ENCODE assay signal across 30 cellular contexts in genomic region chr6:38432079-38432478, GRCh38.
"Had no signal": no experiment of that assay in that cellular context is flagged by ENCODE, and none has a peak within 500 bp of the region (broad histone marks: within the 10 kb centered on the region; RNA-seq: fewer than 3 reads in every experiment).

No MANE protein-coding gene starts in this region.

- H3K9me3 ChIP-seq: adrenal gland, SJSA1 had no signal

- H3K27ac Mint-ChIP-seq: activated CD8-positive, alpha-beta memory T cell treated with anti-CD3 and anti-CD28 coated beads, Interleukin-2, amount 10 ng/mL, durations not matched to agents 7 days and 5 days; activated naive CD4-positive, alpha-beta T cell treated with anti-CD3 and anti-CD28 coated beads for 36 hours; activated naive CD8-positive, alpha-beta T cell; activated T-cell treated with anti-CD3 and anti-CD28 coated beads, Interleukin-2, amount 50 U/mL, for 24 hours; activated T-helper 1 cell treated with anti-CD3 and anti-CD28 coated beads, Interleukin-12 subunit alpha, Interleukin-12 subunit beta, Interleukin-2, Interleukin-4 antibody, amounts not matched to agents 30 ng/mL and 10 ng/mL and 1 ng/mL, durations not matched to agents 14 hours and 24 hours and 36 hours; T-helper 2 cell treated with Interferon-gamma antibody and Interleukin-4, amounts not matched to agents 5 μg/mL and 100 μg/mL, for 36 hours; WTC11 had no signal

- H3K4me3 ChIP-seq: adrenal gland, SJSA1 had no signal

- H3K9me3 Mint-ChIP-seq: activated T-helper 1 cell treated with anti-CD3 and anti-CD28 coated beads, Interleukin-12 subunit alpha, Interleukin-12 subunit beta, Interleukin-2, Interleukin-4 antibody, amounts not matched to agents 30 ng/mL and 10 ng/mL and 1 ng/mL, durations not matched to agents 14 hours and 24 hours and 36 hours; T-helper 2 cell treated with Interferon-gamma antibody and Interleukin-4, amounts not matched to agents 5 μg/mL and 100 μg/mL, for 36 hours had no signal

- H3K27ac ChIP-seq: adrenal gland, RWPE1, SJSA1 had no signal

- ATAC-seq: activated CD8-positive, alpha-beta memory T cell treated with anti-CD3 and anti-CD28 coated beads, Interleukin-2, amount 10 ng/mL, durations not matched to agents 7 days and 5 days; Panc1; SK-N-SH treated with all-trans-retinoic acid at 6 μM for 48 hours; WTC11 had no signal

- H3K36me3 ChIP-seq: adrenal gland, SJSA1 had no signal

- H3K4me3 Mint-ChIP-seq: activated CD8-positive, alpha-beta memory T cell treated with anti-CD3 and anti-CD28 coated beads, Interleukin-2, amount 10 ng/mL, durations not matched to agents 7 days and 5 days; activated naive CD4-positive, alpha-beta T cell treated with anti-CD3 and anti-CD28 coated beads for 36 hours; activated naive CD8-positive, alpha-beta T cell; activated T-cell treated with anti-CD3 and anti-CD28 coated beads, Interleukin-2, amount 50 U/mL, for 24 hours; activated T-helper 1 cell treated with anti-CD3 and anti-CD28 coated beads, Interleukin-12 subunit alpha, Interleukin-12 subunit beta, Interleukin-2, Interleukin-4 antibody, amounts not matched to agents 30 ng/mL and 10 ng/mL and 1 ng/mL, durations not matched to agents 14 hours and 24 hours and 36 hours; T-helper 2 cell treated with Interferon-gamma antibody and Interleukin-4, amounts not matched to agents 5 μg/mL and 100 μg/mL, for 36 hours; WTC11 had no signal

- H3K27me3 ChIP-seq: adrenal gland, SJSA1 had no signal

- H3K27me3 Mint-ChIP-seq: activated CD8-positive, alpha-beta memory T cell treated with anti-CD3 and anti-CD28 coated beads, Interleukin-2, amount 10 ng/mL, durations not matched to agents 7 days and 5 days; activated naive CD8-positive, alpha-beta T cell; activated T-cell treated with anti-CD3 and anti-CD28 coated beads, Interleukin-2, amount 50 U/mL, for 24 hours had no signal

- DNase-seq: activated CD4-positive, CD25-positive, alpha-beta regulatory T cell treated with anti-CD3 and anti-CD28 coated beads, Interleukin-2, amount 50 U/mL, for 72 hours; activated CD8-positive, alpha-beta memory T cell treated with anti-CD3 and anti-CD28 coated beads, Interleukin-2, amount 10 ng/mL, durations not matched to agents 7 days and 5 days; activated gamma-delta T cell; activated T-cell treated with anti-CD3 and anti-CD28 coated beads, Interleukin-2, amount 50 U/mL, for 24 hours; adrenal gland; anterior cingulate cortex; cerebellar nuclear complex; Kasumi-1; KBM-7; NCI-H1092; NCI-H1436; NCI-H1694 treated with DMSO at 0.1 percent for 48 hours; NCI-H2029 treated with DMSO at 0.1 percent for 48 hours; NCI-H345; NCI-H510A; NCI-H526 treated with DMSO at 0.1 percent for 48 hours; NCI-H82; NK-92 treated with Interleukin-12 subunit alpha and Interleukin-12 subunit beta, amount 100 ng/mL, for 24 hours; OCI-M1; Right ventricle myocardium superior; SW 1271 had no signal
